8 cellular contexts compared by ENCODE assay signal in genomic region chr14:89720741-89721315, GRCh38.
DNase-seq lines count a peak whose midpoint lies in the region; ATAC-seq and TF ChIP-seq lines count a peak whose summit lies in the region.

No MANE protein-coding gene starts in this region.

- intact Hi-C loops in IMR-90 (cut with micrococcal nuclease) (loop anchor here (1.0 kb wide), 1 partner anchor 17 kb away; no protein-coding TSS in a partner anchor), head of caudate nucleus (cut with DNase I) (no loop called here)
- intact Hi-C loops in activated CD8-positive, alpha-beta T cell treated with anti-CD3 and anti-CD28 coated beads for 36 hours (cut with micrococcal nuclease): loop anchor here (2.0 to 5.0 kb wide), 3 partner anchors 40 to 99 kb away; no protein-coding TSS in a partner anchor

- no peak overlapping the region for H3K18ac ChIP-seq in IMR-90 (ENCODE audit: low read depth, low read length)

- H2BK120ac ChIP-seq in IMR-90 (ENCODE audit: low read depth, low read length): no peak overlapping the region

- H3K27ac ChIP-seq in IMR-90 (ENCODE audit: insufficient read depth, low read length): no peak overlapping the region

- H4K91ac ChIP-seq in IMR-90 (ENCODE audit: insufficient read depth, low read depth, low read length): no peak overlapping the region

- H3K9me1 ChIP-seq in IMR-90 (ENCODE audit: insufficient read depth, low read length): no peaks in the 10 kb centered on the region

- no peak overlapping the region for H3K4me2 ChIP-seq in IMR-90 (ENCODE audit: low read depth, low read length)

- no peak overlapping the region for H4K5ac ChIP-seq in IMR-90 (ENCODE audit: low read depth, low read length)

- TF ChIP-seq CTCF in IMR-90 (conservative IDR thresholded peaks at IDR 0.05; ENCODE audit: low read depth, low read length): no peak
- TF ChIP-seq CTCF in activated CD8-positive, alpha-beta T cell treated with anti-CD3 and anti-CD28 coated beads for 36 hours (IDR thresholded peaks at IDR 0.05): no peak

- H3K4ac ChIP-seq in IMR-90 (ENCODE audit: low read depth, low read length): peak overlapping the region; percentile 44; the same call in 1 of the 2 replicates

- H3K23ac ChIP-seq in IMR-90 (ENCODE audit: low read depth, low read length): no peak overlapping the region

- no peak overlapping the region for H2BK15ac ChIP-seq in IMR-90 (ENCODE audit: low read depth, low read length)

- peaks cover 80% of the 10 kb centered on the region for H3K4me1 Mint-ChIP-seq in activated CD8-positive, alpha-beta T cell treated with anti-CD3 and anti-CD28 coated beads for 36 hours (ENCODE audit: low read depth)

- no peaks in the 10 kb centered on the region for H3K36me3 ChIP-seq in IMR-90 (ENCODE audit: control insufficient read depth, insufficient read depth, low read length)

- in situ Hi-C loops in IMR-90 (cut with MboI; ENCODE audit: low sequenced_read_pairs): no loop called here

- POLR2A ChIA-PET in IMR-90 (lab: Charles Lee; ENCODE audit: unreplicated experiment): no interaction called here
- POLR2A ChIA-PET in activated CD8-positive, alpha-beta T cell treated with anti-CD3 and anti-CD28 coated beads for 36 hours (lab: Charles Lee): interaction anchor here (0.7 to 4.3 kb wide), 17 partner anchors 9 to 296 kb away, joined by 3 to 38 read pairs (median 4); no protein-coding TSS in a partner anchor

- H2AK5ac ChIP-seq in IMR-90 (ENCODE audit: low read depth, low read length): no peak overlapping the region; the same call in 1 of the 2 replicates

- no peak overlapping the region for H2AK9ac ChIP-seq in IMR-90 (replicated peaks; ENCODE audit: low read depth, low read length, poor library complexity)

- H3K4me3 Mint-ChIP-seq in activated CD8-positive, alpha-beta T cell treated with anti-CD3 and anti-CD28 coated beads for 36 hours: peak overlapping the region; percentile 52

- H2BK20ac ChIP-seq in IMR-90 (ENCODE audit: low read depth, low read length): no peak overlapping the region

- CTCF ChIA-PET in IMR-90 (lab: Yijun Ruan, JAX): interaction anchor here (0.9 kb wide), 1 partner anchor 19 kb away, joined by 3 read pairs; no protein-coding TSS in a partner anchor
- CTCF ChIA-PET in activated CD8-positive, alpha-beta T cell treated with anti-CD3 and anti-CD28 coated beads for 36 hours (lab: Charles Lee): interaction anchor here (0.6 to 2.3 kb wide), 9 partner anchors 18 to 254 kb away, joined by 3 to 9 read pairs (median 3); no protein-coding TSS in a partner anchor

- no peaks in the 10 kb centered on the region for H3K27me3 ChIP-seq in IMR-90 (ENCODE audit: control insufficient read depth, insufficient read depth, low read length)

- no peak overlapping the region for H3K56ac ChIP-seq in IMR-90 (ENCODE audit: extremely low read depth, insufficient read depth, low read length)

- H3K9me3 Mint-ChIP-seq in activated CD8-positive, alpha-beta T cell treated with anti-CD3 and anti-CD28 coated beads for 36 hours: peaks cover 13% of the 10 kb centered on the region

- no peaks in the 10 kb centered on the region for H3K79me1 ChIP-seq in IMR-90 (ENCODE audit: low read depth in 1 of 2, low read length in 2 of 2)

- H3K9me3 ChIP-seq in IMR-90 (ENCODE audit: control insufficient read depth, insufficient read depth, low read length): no peaks in the 10 kb centered on the region

- no peak overlapping the region for H3K9ac ChIP-seq in IMR-90 (ENCODE audit: low read depth, low read length)

- peak overlapping the region; percentile 41 for H2AFZ ChIP-seq in IMR-90 (replicated peaks; ENCODE audit: low read length, poor library complexity)

- dilution Hi-C loops in IMR-90 (cut with HindIII; ENCODE audit: low sequenced_read_pairs, unreplicated experiment): no loop called here

- no TSS peak for BruUV-seq in IMR-90 (replicated peaks; lab: Mats Ljungman, UMichigan)

- H3K36me3 Mint-ChIP-seq in activated CD8-positive, alpha-beta T cell treated with anti-CD3 and anti-CD28 coated beads for 36 hours (ENCODE audit: low read depth): peaks cover 22% of the 10 kb centered on the region

- no peak for TF ChIP-seq RAD21 in IMR-90 (IDR thresholded peaks at IDR 0.05; ENCODE audit: low read length)

- H3K4me3 ChIP-seq in IMR-90 (ENCODE audit: insufficient read depth, low read depth, low read length): no peak overlapping the region

- no peak overlapping the region for H2BK5ac ChIP-seq in IMR-90 (ENCODE audit: low read depth, low read length, poor library complexity, severe bottlenecking)

- H3K27ac Mint-ChIP-seq in activated CD8-positive, alpha-beta T cell treated with anti-CD3 and anti-CD28 coated beads for 36 hours: peak overlapping the region; percentile 100

- peak; percentile 79 for ATAC-seq in GM21367 (IDR thresholded peaks at IDR 0.05; ENCODE audit: unreplicated experiment)
- ATAC-seq in IMR-90 (ENCODE audit: low read depth): peak; percentile 56; the same call in 1 of the 2 replicates
- ATAC-seq in activated CD8-positive, alpha-beta T cell treated with anti-CD3 and anti-CD28 coated beads for 36 hours: peak; percentile 82

- 60% methylated on average over 1 of the region's 7 CpGs; no CpG with 5 or more reads in 1 of the 2 experiments for WGBS in IMR-90 (ENCODE audit: extremely low coverage in 2 of 2, insufficient read length in 1 of 2), 2 experiments

- H3K27me3 Mint-ChIP-seq in activated CD8-positive, alpha-beta T cell treated with anti-CD3 and anti-CD28 coated beads for 36 hours: no peaks in the 10 kb centered on the region

- no peaks in the 10 kb centered on the region for H4K20me1 ChIP-seq in IMR-90 (ENCODE audit: insufficient read depth, low read length)

- TF ChIP-seq POLR2A in IMR-90 (IDR thresholded peaks at IDR 0.05; ENCODE audit: low read depth, low read length): no peak

- H3K14ac ChIP-seq in IMR-90 (replicated peaks; ENCODE audit: low read depth, low read length): no peak overlapping the region; the same call in 1 of the 2 replicates

- DNase-seq in Ammon's horn (ENCODE audit: low spot score) (peak; percentile 76), IMR-90 (no peak), head of caudate nucleus (peak in 28 of 42 donors; percentile 3 to 51 (median 25)), NCI-H2171 treated with DMSO at 0.1 percent for 48 hours (lab: John Stamatoyannopoulos, UW) (no peak), NCI-H774 (lab: John Stamatoyannopoulos, UW) (no peak)
- peak; percentile 86 for DNase-seq in activated CD8-positive, alpha-beta T cell treated with anti-CD3 and anti-CD28 coated beads for 36 hours
- peak; percentile 47 for DNase-seq in stimulated activated CD4-positive, alpha-beta T cell treated with anti-CD3 and anti-CD28 coated beads, Interleukin-4, amount 100 ng/mL, for 1 hour

- H3K4me1 ChIP-seq in IMR-90 (ENCODE audit: control insufficient read depth, insufficient read depth, low read length): no peaks in the 10 kb centered on the region

- H4K8ac ChIP-seq in IMR-90 (ENCODE audit: low read depth in 2 of 2, low read length in 2 of 2): no peak overlapping the region

TF ChIP-seq in IMR-90, 13 proteins besides CTCF, POLR2A, EP300 and RAD21:
- TF ChIP-seq RFX5 (IDR thresholded peaks at IDR 0.05; ENCODE audit: low read depth, low read length) (no peak), SMC3 (IDR thresholded peaks at IDR 0.05; ENCODE audit: low read depth, low read length) (no peak), RCOR1 (IDR thresholded peaks at IDR 0.05; ENCODE audit: insufficient replicate concordance, low read length) (no peak), NFE2L2 (IDR thresholded peaks at IDR 0.05; ENCODE audit: low read depth, low read length) (no peak), CEBPB (IDR thresholded peaks at IDR 0.05; ENCODE audit: low read depth, low read length) (no peak), FOS (IDR thresholded peaks at IDR 0.05; ENCODE audit: low read depth, low read length) (no peak), BHLHE40 (IDR thresholded peaks at IDR 0.05; ENCODE audit: low read depth, low read length) (no peak)
- TF ChIP-seq, protein P1, sequence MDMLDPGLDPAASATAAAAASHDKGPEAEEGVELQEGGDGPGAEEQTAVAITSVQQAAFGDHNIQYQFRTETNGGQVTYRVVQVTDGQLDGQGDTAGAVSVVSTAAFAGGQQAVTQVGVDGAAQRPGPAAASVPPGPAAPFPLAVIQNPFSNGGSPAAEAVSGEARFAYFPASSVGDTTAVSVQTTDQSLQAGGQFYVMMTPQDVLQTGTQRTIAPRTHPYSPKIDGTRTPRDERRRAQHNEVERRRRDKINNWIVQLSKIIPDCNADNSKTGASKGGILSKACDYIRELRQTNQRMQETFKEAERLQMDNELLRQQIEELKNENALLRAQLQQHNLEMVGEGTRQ (IDR thresholded peaks at IDR 0.05; ENCODE audit: low read depth, low read length): no peak

Comparison
In these comparisons a context has a peak if more than half of its experiments do, and no peak if none do; other contexts are left out.
1. DNase-seq: peak in Ammon's horn (single experiment), activated CD8-positive, alpha-beta T cell treated with anti-CD3 and anti-CD28 coated beads for 36 hours (single experiment), head of caudate nucleus (28 of 42) and stimulated activated CD4-positive, alpha-beta T cell treated with anti-CD3 and anti-CD28 coated beads, Interleukin-4, amount 100 ng/mL, for 1 hour (single experiment); none in IMR-90 (single experiment), NCI-H2171 treated with DMSO at 0.1 percent for 48 hours (single experiment) and NCI-H774 (single experiment).
2. Peak in every context shown above with its lines, with median percentiles within 50 percentile points of each other: ATAC-seq.